8 cellular contexts compared by ENCODE assay signal in genomic region chr16:20866161-20866772, GRCh38. TPM values are rescaled to one million over a fixed set of nuclear protein-coding genes. Genes with fewer than 3 reads are reported as not detected.
A peak's percentile ranks its signal among the peaks of the same experiment; 100 is the strongest.
DNase-seq lines count a peak whose midpoint lies in the region; ATAC-seq, FAIRE-seq and TF ChIP-seq lines count a peak whose summit lies in the region.
"Had no signal": no experiment of that assay in that cellular context is flagged by ENCODE, and none has a peak within 500 bp of the region (broad histone marks: within the 10 kb centered on the region; RNA-seq: fewer than 3 reads in every experiment).

No MANE protein-coding gene starts in this region.

- H3K27ac ChIP-seq in keratinocyte (ENCODE audit: control insufficient read depth, insufficient read depth, low read length) (peak overlapping the region; percentile 99), upper lobe of left lung (peak overlapping the region; percentile 8 to 65 (median 32))

- ATAC-seq in GM18868 (IDR thresholded peaks at IDR 0.05; ENCODE audit: unreplicated experiment), result peak; percentile 12
- peak in 1 of 2 donors; percentile 39 for ATAC-seq in upper lobe of left lung (ENCODE audit: low FRiP score in 2 of 2)
- no peak for ATAC-seq in HG03439 (IDR thresholded peaks at IDR 0.05; ENCODE audit: unreplicated experiment)

- intact Hi-C loops in CD14-positive monocyte (cut with micrococcal nuclease), result loop anchor here in 1 of 2 donors (10.0 kb wide), 1 partner anchor 69 kb away; no protein-coding TSS in a partner anchor

- H3K27me3 Mint-ChIP-seq in brain, result no peaks in the 10 kb centered on the region
- H3K27me3 Mint-ChIP-seq in CD14-positive monocyte (ENCODE audit: low read depth in 3 of 3), result peaks cover 0 to 2% (median 0%) of the 10 kb centered on the region in 3 donors
- H3K27me3 Mint-ChIP-seq: naive B cell had no signal

- peak overlapping the region in 4 of 5 experiments; percentile 19 to 55 (median 44) for H3K4me3 Mint-ChIP-seq in brain
- H3K4me3 Mint-ChIP-seq in CD14-positive monocyte, result no peak overlapping the region
- H3K4me3 Mint-ChIP-seq: naive B cell had no signal

- dilution Hi-C loops in keratinocyte (cut with MboI; ENCODE audit: extremely low pct_ligation_motif_present, low sequenced_read_pairs), result no loop called here

- H3K9ac ChIP-seq in Loucy (ENCODE audit: low read depth, low read length, poor library complexity, severe bottlenecking), result peak overlapping the region; percentile 73
- peak overlapping the region; percentile 83 for H3K9ac ChIP-seq in keratinocyte (ENCODE audit: control insufficient read depth, extremely low read depth, insufficient read depth, low read length)

- DNase-seq in keratinocyte (ENCODE audit: low read depth, low spot score) (peak; percentile 69), upper lobe of left lung (no peak), CD14-positive monocyte (ENCODE audit: low spot score) (no peak)
- DNase-seq: naive B cell had no signal

- peaks cover 11% of the 10 kb centered on the region; the same call in 1 of the 2 replicates for H3K36me3 ChIP-seq in Loucy (ENCODE audit: insufficient read depth, low read length)
- H3K36me3 ChIP-seq in keratinocyte (ENCODE audit: control insufficient read depth in 2 of 2, extremely low read depth in 1 of 2, insufficient read depth in 2 of 2, low read length in 2 of 2), result peaks cover 10 to 17% of the 10 kb centered on the region in 2 experiments
- H3K36me3 ChIP-seq in upper lobe of left lung, result peaks cover 0 to 13% (median 10%) of the 10 kb centered on the region in 4 donors

- H3K79me2 ChIP-seq in Loucy (ENCODE audit: insufficient read depth, low read length), result peaks cover 73% of the 10 kb centered on the region
- peaks cover 65% of the 10 kb centered on the region for H3K79me2 ChIP-seq in keratinocyte (ENCODE audit: control insufficient read depth, insufficient read depth, low read length)

- H3K4me1 Mint-ChIP-seq in brain (peaks cover 83% of the 10 kb centered on the region), CD14-positive monocyte (peaks cover 17% of the 10 kb centered on the region)

- no peak for TF ChIP-seq EP300 in upper lobe of left lung (IDR thresholded peaks at IDR 0.05)

- H3K9me2 ChIP-seq in Loucy (replicated peaks; ENCODE audit: low read depth, low read length), result no peaks in the 10 kb centered on the region

- no peak overlapping the region for H2AFZ ChIP-seq in Loucy (ENCODE audit: low read length)
- no peak overlapping the region for H2AFZ ChIP-seq in keratinocyte (ENCODE audit: control insufficient read depth, low read length)

- TF ChIP-seq POLR2A in upper lobe of left lung (IDR thresholded peaks at IDR 0.05), result no peak

- H3K27me3 ChIP-seq in Loucy (ENCODE audit: insufficient read depth, low read length, poor library complexity, severe bottlenecking) (no peaks in the 10 kb centered on the region), keratinocyte (ENCODE audit: control insufficient read depth, extremely low read depth, insufficient read depth, low read length) (no peaks in the 10 kb centered on the region), upper lobe of left lung (no peaks in the 10 kb centered on the region)

- TF ChIP-seq CTCF in Loucy (conservative IDR thresholded peaks at IDR 0.05; ENCODE audit: low read length), result no peak
- no peak for TF ChIP-seq CTCF in brain (conservative IDR thresholded peaks at IDR 0.05)
- no peak for TF ChIP-seq CTCF in keratinocyte (optimal IDR thresholded peaks at IDR 0.05 in 1 of 3, IDR thresholded peaks at IDR 0.05 in 1 of 3, conservative IDR thresholded peaks at IDR 0.05 in 1 of 3; ENCODE audit: extremely low read depth in 1 of 3, insufficient read depth in 2 of 3, low read length in 3 of 3)
- TF ChIP-seq CTCF in upper lobe of left lung (IDR thresholded peaks at IDR 0.05), result no peak
- no peak for TF ChIP-seq CTCF in CD14-positive monocyte (IDR thresholded peaks at IDR 0.05)

- H3F3A ChIP-seq in Loucy (ENCODE audit: low read depth), result no peaks in the 10 kb centered on the region

- peak overlapping the region; percentile 68 to 98 (median 89) for H3K27ac Mint-ChIP-seq in brain
- H3K27ac Mint-ChIP-seq in CD14-positive monocyte, result peak overlapping the region in 1 of 7 donors; percentile 15

- peaks cover 7% of the 10 kb centered on the region for H3K9me1 ChIP-seq in keratinocyte (ENCODE audit: control insufficient read depth, extremely low read depth, insufficient read depth, low read length)

- peaks cover 0 to 4% (median 0%) of the 10 kb centered on the region in 5 experiments for H3K9me3 Mint-ChIP-seq in brain
- H3K9me3 Mint-ChIP-seq in CD14-positive monocyte, result no peaks in the 10 kb centered on the region
- H3K9me3 Mint-ChIP-seq: naive B cell had no signal

- H3K4me2 ChIP-seq in Loucy (ENCODE audit: low read depth, low read length, poor library complexity, severe bottlenecking) (peak overlapping the region; percentile 52), keratinocyte (ENCODE audit: control insufficient read depth, extremely low read depth, insufficient read depth, low read depth, low read length) (peak overlapping the region; percentile 99)

- H3K4me1 ChIP-seq in Loucy (ENCODE audit: insufficient read depth, low read length, poor library complexity, severe bottlenecking), result peaks cover 38% of the 10 kb centered on the region
- H3K4me1 ChIP-seq in keratinocyte (ENCODE audit: control insufficient read depth, extremely low read depth, insufficient read depth, low read length), result peaks cover 60% of the 10 kb centered on the region
- peaks cover 33 to 48% (median 45%) of the 10 kb centered on the region in 4 donors for H3K4me1 ChIP-seq in upper lobe of left lung

- H4K20me1 ChIP-seq in Loucy (ENCODE audit: insufficient read depth, low read length, poor library complexity, severe bottlenecking), result no peaks in the 10 kb centered on the region
- no peaks in the 10 kb centered on the region for H4K20me1 ChIP-seq in keratinocyte (ENCODE audit: control insufficient read depth, extremely low read depth, insufficient read depth, low read length)

- H3K9me3 ChIP-seq in Loucy (ENCODE audit: insufficient read depth, low read depth, low read length), result no peaks in the 10 kb centered on the region
- H3K9me3 ChIP-seq in keratinocyte (ENCODE audit: control insufficient read depth, low read depth, low read length), result no peaks in the 10 kb centered on the region
- no peaks in the 10 kb centered on the region for H3K9me3 ChIP-seq in upper lobe of left lung

- WGBS in upper lobe of left lung, 2 donors, result 63 to 72% methylated on average over 6 of the region's 6 CpGs

- FAIRE-seq in keratinocyte (lab: Jason Lieb, UNC), result peak; percentile 79

- H3K4me3 ChIP-seq in Loucy (ENCODE audit: low read length, poor library complexity, severe bottlenecking) (no peak overlapping the region), keratinocyte (ENCODE audit: control insufficient read depth in 2 of 3, extremely low read depth in 1 of 3, insufficient read depth in 2 of 3, low read depth in 1 of 3, low read length in 3 of 3) (peak overlapping the region in 2 of 3 experiments; percentile 56 to 66), upper lobe of left lung (no peak overlapping the region)

- H3K36me3 Mint-ChIP-seq in brain (peaks cover 44% of the 10 kb centered on the region), CD14-positive monocyte (peaks cover 17 to 22% of the 10 kb centered on the region in 2 donors)

RNA-seq across cellular contexts. Expression of gene DCUN1D3, which starts 33.9 kb away (rescaled TPM):
- polyA plus RNA-seq in brain (ENCODE audit: insufficient read depth, low read depth, low replicate concordance), result 2.6 TPM
- polyA plus RNA-seq in keratinocyte, result 8.0 to 10.0 TPM (median 9.4 TPM) in 3 replicates
- polyA plus RNA-seq in keratinocyte (2011; ENCODE audit: low read depth), result 14.8 TPM
- 7.1 and 9.8 TPM in 2 replicates for polyA plus RNA-seq in keratinocyte (2011; cell fraction: cytosol; rRNA removed)
- polyA plus RNA-seq in keratinocyte (2011; cell fraction: nucleus; rRNA removed), result 12.2 and 15.4 TPM in 2 replicates
- polyA plus RNA-seq in keratinocyte (2012; ENCODE audit: low replicate concordance), result 11.5 and 28.0 TPM in 2 replicates
- 18.5 to 29.4 TPM (median 27.1 TPM) in 3 replicates for polyA minus RNA-seq in keratinocyte
- polyA minus RNA-seq in keratinocyte (2011; cell fraction: cytosol; rRNA and poly(A)+ RNA removed), result 14.8 TPM
- polyA minus RNA-seq in keratinocyte (2011; cell fraction: nucleus; rRNA and poly(A)+ RNA removed), result 13.1 and 21.9 TPM in 2 replicates
- total RNA-seq in upper lobe of left lung, result 10 to 100 TPM in 5 of 6 donors, 1 to 10 TPM in 1; 7.2 to 33.0 (median 19.3) TPM
- polyA plus RNA-seq in CD14-positive monocyte, result 1 to 10 TPM; 1.0 to 1.3 TPM

RNA-seq across cellular contexts. Expression of gene LYRM1, which starts 34.3 kb away (rescaled TPM):
- polyA plus RNA-seq in brain (ENCODE audit: insufficient read depth, low read depth, low replicate concordance) (35.5 TPM), keratinocyte (13.1 to 27.1 TPM (median 21.7 TPM) in 3 replicates), CD14-positive monocyte (10 to 100 TPM; 25.5 to 29.5 TPM)
- polyA plus RNA-seq in keratinocyte (2011; ENCODE audit: low read depth), result 13.0 TPM
- 19.7 and 28.4 TPM in 2 replicates for polyA plus RNA-seq in keratinocyte (2011; cell fraction: cytosol; rRNA removed)
- 6.4 and 10.7 TPM in 2 replicates for polyA plus RNA-seq in keratinocyte (2011; cell fraction: nucleus; rRNA removed)
- 22.6 and 25.4 TPM in 2 replicates for polyA plus RNA-seq in keratinocyte (2012; ENCODE audit: low replicate concordance)
- 2.3 to 12.0 TPM (median 5.1 TPM) in 3 replicates for polyA minus RNA-seq in keratinocyte
- 16.9 TPM for polyA minus RNA-seq in keratinocyte (2011; cell fraction: cytosol; rRNA and poly(A)+ RNA removed)
- 0.85 and 1.8 TPM in 2 replicates for polyA minus RNA-seq in keratinocyte (2011; cell fraction: nucleus; rRNA and poly(A)+ RNA removed)
- total RNA-seq in upper lobe of left lung, result 10 to 100 TPM in 5 of 6 donors, 1 to 10 TPM in 1; 6.8 to 34.4 (median 22.3) TPM

RNA-seq across cellular contexts. Expression of gene REXO5, which starts 59.9 kb away (rescaled TPM):
- polyA plus RNA-seq in brain (ENCODE audit: insufficient read depth, low read depth, low replicate concordance) (12.6 TPM), keratinocyte (1.3 to 2.6 TPM (median 1.8 TPM) in 3 replicates), CD14-positive monocyte (1 to 10 TPM in 1 of 2 donors, under 1 TPM in 1; 0.52 to 1.4 TPM)
- polyA plus RNA-seq in keratinocyte (2011; ENCODE audit: low read depth), result 2.0 TPM
- 0.96 and 1.4 TPM in 2 replicates for polyA plus RNA-seq in keratinocyte (2011; cell fraction: cytosol; rRNA removed)
- polyA plus RNA-seq in keratinocyte (2011; cell fraction: nucleus; rRNA removed), result 3.8 and 4.3 TPM in 2 replicates
- 1.5 and 1.8 TPM in 2 replicates for polyA plus RNA-seq in keratinocyte (2012; ENCODE audit: low replicate concordance)
- polyA minus RNA-seq in keratinocyte, result 1.3 to 2.1 TPM (median 1.5 TPM) in 3 replicates
- polyA minus RNA-seq in keratinocyte (2011; cell fraction: cytosol; rRNA and poly(A)+ RNA removed), result 3.1 TPM
- polyA minus RNA-seq in keratinocyte (2011; cell fraction: nucleus; rRNA and poly(A)+ RNA removed), result 1.7 and 3.8 TPM in 2 replicates
- 10 to 100 TPM in 1 of 6 donors, 1 to 10 TPM in 5; 2.1 to 12.7 (median 3.0) TPM for total RNA-seq in upper lobe of left lung

RNA-seq across cellular contexts. Expression of gene ERI2, which starts 60.0 kb away (rescaled TPM):
- 4.7 TPM for polyA plus RNA-seq in brain (ENCODE audit: insufficient read depth, low read depth, low replicate concordance)
- 15.2 to 35.3 TPM (median 19.5 TPM) in 3 replicates for polyA plus RNA-seq in keratinocyte
- polyA plus RNA-seq in keratinocyte (2011; ENCODE audit: low read depth), result 16.9 TPM
- 8.5 and 15.5 TPM in 2 replicates for polyA plus RNA-seq in keratinocyte (2011; cell fraction: cytosol; rRNA removed)
- polyA plus RNA-seq in keratinocyte (2011; cell fraction: nucleus; rRNA removed), result 11.2 and 18.7 TPM in 2 replicates
- polyA plus RNA-seq in keratinocyte (2012; ENCODE audit: low replicate concordance), result 10.6 and 11.2 TPM in 2 replicates
- polyA minus RNA-seq in keratinocyte, result 2.0 to 10.3 TPM (median 6.2 TPM) in 3 replicates
- 5.6 TPM for polyA minus RNA-seq in keratinocyte (2011; cell fraction: cytosol; rRNA and poly(A)+ RNA removed)
- polyA minus RNA-seq in keratinocyte (2011; cell fraction: nucleus; rRNA and poly(A)+ RNA removed), result 4.7 and 10.2 TPM in 2 replicates
- total RNA-seq in upper lobe of left lung, result 10 to 100 TPM in 4 of 6 donors, 1 to 10 TPM in 2; 7.3 to 13.8 (median 11.6) TPM
- 10 to 100 TPM; 10.4 to 10.5 TPM for polyA plus RNA-seq in CD14-positive monocyte

Comparison
In these comparisons a context has a peak if more than half of its experiments do, and no peak if none do; other contexts are left out.
1. H3K4me3 ChIP-seq: peak in keratinocyte (2 of 3); none in Loucy (single experiment) and upper lobe of left lung (0 of 4).
2. H3K4me3 Mint-ChIP-seq: peak in brain (4 of 5); none in CD14-positive monocyte (0 of 2).